15 cellular contexts compared by ENCODE assay signal in genomic region chr6:79168695-79168980, GRCh38.
DNase-seq lines count a peak whose midpoint lies in the region; ATAC-seq and TF ChIP-seq lines count a peak whose summit lies in the region.
"Had no signal": no experiment of that assay in that cellular context is flagged by ENCODE, and none has a peak within 500 bp of the region (broad histone marks: within the 10 kb centered on the region; RNA-seq: fewer than 3 reads in every experiment).

No MANE protein-coding gene starts in this region.

- H4K20me1 ChIP-seq in IMR-90 (ENCODE audit: insufficient read depth, low read length): no peaks in the 10 kb centered on the region

- H3K14ac ChIP-seq in IMR-90 (replicated peaks; ENCODE audit: low read depth, low read length): no peak overlapping the region

- dilution Hi-C loops in IMR-90 (cut with HindIII; ENCODE audit: low sequenced_read_pairs, unreplicated experiment): no loop called here

- POLR2A ChIA-PET in IMR-90 (lab: Charles Lee; ENCODE audit: unreplicated experiment): no interaction called here

- H3K4me3 ChIP-seq in IMR-90 (ENCODE audit: insufficient read depth, low read depth, low read length) (no peak overlapping the region), astrocyte of the cerebellum (ENCODE audit: low read depth, low read length) (no peak overlapping the region), fibroblast of mammary gland (ENCODE audit: control insufficient read depth, low read depth, low read length) (no peak overlapping the region), skeletal muscle cell (ENCODE audit: low read depth, low read length) (no peak overlapping the region)
- H3K4me3 ChIP-seq: MG63 had no signal

- H4K8ac ChIP-seq in IMR-90 (ENCODE audit: low read depth in 2 of 2, low read length in 2 of 2): no peak overlapping the region

- TF ChIP-seq POLR2A in IMR-90 (IDR thresholded peaks at IDR 0.05; ENCODE audit: low read depth, low read length): no peak

- H3K18ac ChIP-seq in IMR-90 (ENCODE audit: low read depth, low read length): no peak overlapping the region

- no peak overlapping the region for H3K4me2 ChIP-seq in IMR-90 (ENCODE audit: low read depth, low read length)

- DNase-seq in IMR-90: peak; percentile 1
- peak; percentile 50 for DNase-seq in astrocyte of the cerebellum (ENCODE audit: low read depth)
- DNase-seq in fibroblast of mammary gland (ENCODE audit: low read depth): peak; percentile 69
- DNase-seq in skeletal muscle cell (ENCODE audit: low read depth): peak; percentile 54
- no peak for DNase-seq in stimulated activated CD4-positive, alpha-beta T cell treated with anti-CD3 and anti-CD28 coated beads, Interleukin-4, amount 100 ng/mL, for 4 hours
- no peak for DNase-seq in NCI-H345 treated with DMSO at 0.1 percent for 48 hours (lab: John Stamatoyannopoulos, UW; ENCODE audit: unreplicated experiment)
- no peak for DNase-seq in AG20443 (ENCODE audit: low spot score)
- DNase-seq: CD4-positive, CD25-positive, alpha-beta regulatory T cell; KG1; MG63; NCI-H1105 treated with DMSO at 0.1 percent for 48 hours; NCI-H187; NCI-H446 had no signal

- no CpG with 5 or more reads among the region's 2 CpGs for WGBS in IMR-90 (ENCODE audit: extremely low coverage in 2 of 2, insufficient read length in 1 of 2), 2 experiments

- H3K23ac ChIP-seq in IMR-90 (ENCODE audit: low read depth, low read length): no peak overlapping the region

- H3K36me3 ChIP-seq in IMR-90 (ENCODE audit: control insufficient read depth, insufficient read depth, low read length): no peaks in the 10 kb centered on the region
- H3K36me3 ChIP-seq: MG63 had no signal

- H4K91ac ChIP-seq in IMR-90 (ENCODE audit: insufficient read depth, low read depth, low read length): no peak overlapping the region

- no peak overlapping the region for H2BK5ac ChIP-seq in IMR-90 (ENCODE audit: low read depth, low read length, poor library complexity, severe bottlenecking)

- ATAC-seq in IMR-90 (ENCODE audit: low read depth) (no peak), HG03432 (IDR thresholded peaks at IDR 0.05; ENCODE audit: unreplicated experiment) (no peak)

- no peaks in the 10 kb centered on the region for H3K79me1 ChIP-seq in IMR-90 (ENCODE audit: low read depth in 1 of 2, low read length in 2 of 2)

- no peaks in the 10 kb centered on the region for H3K27me3 ChIP-seq in IMR-90 (ENCODE audit: control insufficient read depth, insufficient read depth, low read length)
- H3K27me3 ChIP-seq: MG63 had no signal

- no peak overlapping the region for H2AFZ ChIP-seq in IMR-90 (replicated peaks; ENCODE audit: low read length, poor library complexity)

- TF ChIP-seq RAD21 in IMR-90 (IDR thresholded peaks at IDR 0.05; ENCODE audit: low read length): no peak

- CTCF ChIA-PET in IMR-90 (lab: Yijun Ruan, JAX): no interaction called here

- in situ Hi-C loops in IMR-90 (cut with MboI; ENCODE audit: low sequenced_read_pairs): no loop called here
- in situ Hi-C loops in astrocyte of the cerebellum (cut with HindIII; ENCODE audit: low sequenced_read_pairs): no loop called here

- no peaks in the 10 kb centered on the region for H3K9me1 ChIP-seq in IMR-90 (ENCODE audit: insufficient read depth, low read length)

- intact Hi-C loops in IMR-90 (cut with micrococcal nuclease): no loop called here

- no TSS peak for BruUV-seq in IMR-90 (replicated peaks; lab: Mats Ljungman, UMichigan)

- H4K5ac ChIP-seq in IMR-90 (ENCODE audit: low read depth, low read length): no peak overlapping the region

- no peak overlapping the region for H3K9ac ChIP-seq in IMR-90 (ENCODE audit: low read depth, low read length)

- no peak overlapping the region for H3K27ac ChIP-seq in IMR-90 (ENCODE audit: insufficient read depth, low read length)
- H3K27ac ChIP-seq: HL-60 had no signal

- H2AK5ac ChIP-seq in IMR-90 (ENCODE audit: low read depth, low read length): no peak overlapping the region

- no peak overlapping the region for H2BK15ac ChIP-seq in IMR-90 (ENCODE audit: low read depth, low read length)

- H2BK120ac ChIP-seq in IMR-90 (ENCODE audit: low read depth, low read length): no peak overlapping the region

- H2AK9ac ChIP-seq in IMR-90 (replicated peaks; ENCODE audit: low read depth, low read length, poor library complexity): no peak overlapping the region

- TF ChIP-seq CTCF in IMR-90 (conservative IDR thresholded peaks at IDR 0.05; ENCODE audit: low read depth, low read length) (no peak), astrocyte of the cerebellum (IDR thresholded peaks at IDR 0.05; ENCODE audit: low read depth, low read length, missing control alignments) (no peak), fibroblast of mammary gland (conservative IDR thresholded peaks at IDR 0.05; ENCODE audit: control insufficient read depth, insufficient read depth, low read depth, low read length) (no peak)

- H3K9me3 ChIP-seq in IMR-90 (ENCODE audit: control insufficient read depth, insufficient read depth, low read length): no peaks in the 10 kb centered on the region
- H3K9me3 ChIP-seq: MG63 had no signal

- no peak overlapping the region for H3K56ac ChIP-seq in IMR-90 (ENCODE audit: extremely low read depth, insufficient read depth, low read length)

- no peak overlapping the region for H3K4ac ChIP-seq in IMR-90 (ENCODE audit: low read depth, low read length)

- no peak overlapping the region for H2BK20ac ChIP-seq in IMR-90 (ENCODE audit: low read depth, low read length)

- H3K4me1 ChIP-seq in IMR-90 (ENCODE audit: control insufficient read depth, insufficient read depth, low read length): no peaks in the 10 kb centered on the region

TF ChIP-seq in IMR-90, 13 proteins besides CTCF, POLR2A, EP300 and RAD21:
- TF ChIP-seq MAFK (IDR thresholded peaks at IDR 0.05; ENCODE audit: low read depth, low read length) (no peak), BHLHE40 (IDR thresholded peaks at IDR 0.05; ENCODE audit: low read depth, low read length) (no peak), RCOR1 (IDR thresholded peaks at IDR 0.05; ENCODE audit: insufficient replicate concordance, low read length) (no peak), FOS (IDR thresholded peaks at IDR 0.05; ENCODE audit: low read depth, low read length) (no peak), MXI1 (IDR thresholded peaks at IDR 0.05; ENCODE audit: borderline replicate concordance, low read depth, low read length) (no peak), CEBPB (IDR thresholded peaks at IDR 0.05; ENCODE audit: low read depth, low read length) (no peak), MAZ (IDR thresholded peaks at IDR 0.05; ENCODE audit: borderline replicate concordance, low read depth, low read length) (no peak)

Comparison
In these comparisons a context has a peak if more than half of its experiments do, and no peak if none do; other contexts are left out.
1. DNase-seq: peak in IMR-90 (single experiment), astrocyte of the cerebellum (single experiment), fibroblast of mammary gland (single experiment) and skeletal muscle cell (single experiment); none in stimulated activated CD4-positive, alpha-beta T cell treated with anti-CD3 and anti-CD28 coated beads, Interleukin-4, amount 100 ng/mL, for 4 hours (0 of 2), NCI-H345 treated with DMSO at 0.1 percent for 48 hours (single experiment) and AG20443 (single experiment).